8 cellular contexts compared by ENCODE assay signal in the genomic region with DNA sequence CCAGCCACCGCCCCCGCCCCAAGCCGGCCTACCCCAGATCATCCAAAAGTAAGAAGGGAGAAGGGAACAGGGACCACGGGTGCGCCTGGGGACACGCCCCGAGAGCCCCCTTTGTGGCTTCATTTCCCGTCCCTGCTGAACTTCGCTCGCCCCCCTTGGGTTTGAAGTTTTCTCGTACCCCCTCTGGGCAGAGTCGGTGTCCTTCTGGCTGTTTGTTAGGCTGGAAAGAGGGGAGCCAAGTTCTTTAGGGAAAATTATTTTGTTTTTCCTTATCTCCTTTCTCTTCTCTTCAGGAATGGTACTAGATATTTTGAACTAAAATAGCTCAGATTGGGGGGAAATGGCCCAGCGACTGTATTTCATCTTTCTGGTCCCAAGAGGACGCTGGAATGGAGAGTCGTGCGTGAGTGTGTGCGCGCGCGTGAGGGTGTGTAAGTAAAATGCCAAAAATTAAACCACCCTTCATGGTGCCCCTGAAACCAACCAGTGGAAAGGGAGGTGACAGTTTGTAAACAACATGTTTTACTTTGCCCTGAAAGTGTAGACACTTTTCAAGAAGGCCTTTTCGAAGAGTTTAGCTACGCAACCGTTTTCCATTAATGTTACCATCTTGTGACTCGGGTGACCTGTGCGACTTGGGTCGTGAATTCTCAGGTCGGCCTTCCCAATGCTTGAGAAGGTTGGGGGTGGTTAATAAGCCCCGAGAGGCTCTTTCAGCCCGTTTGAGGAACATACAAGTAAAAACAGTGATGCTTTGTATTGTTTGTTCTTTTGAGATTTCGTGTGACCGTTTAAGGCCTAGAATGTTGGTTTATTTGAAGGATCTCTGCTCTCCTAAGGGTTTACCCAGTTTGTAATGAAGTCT. TPM values are rescaled to one million over a fixed set of nuclear protein-coding genes. Genes with fewer than 3 reads are reported as not detected.
DNase-seq lines count a peak whose midpoint lies in the region; ATAC-seq and TF ChIP-seq lines count a peak whose summit lies in the region.

No MANE protein-coding gene starts in this region.

- DNase-seq in heart right ventricle = no peak
- DNase-seq in left ventricle myocardium superior = no peak
- DNase-seq in astrocyte of the cerebellum (ENCODE audit: low read depth) = no peak
- DNase-seq in vagina (ENCODE audit: extremely low spot score in 2 of 2) = no peak
- DNase-seq in NCI-H524 (lab: John Stamatoyannopoulos, UW) = no peak

- peaks cover 0 to 28% (median 20%) of the 10 kb centered on the region in 9 donors for H3K4me1 ChIP-seq in heart right ventricle
- H3K4me1 ChIP-seq in mesodermal cell (ENCODE audit: control insufficient read depth, insufficient read depth, low read length, poor library complexity, severe bottlenecking) = peaks cover 22% of the 10 kb centered on the region
- peaks cover 17% of the 10 kb centered on the region for H3K4me1 ChIP-seq in vagina

- H3K9me3 ChIP-seq in heart right ventricle (no peaks in the 10 kb centered on the region), mesodermal cell (ENCODE audit: control insufficient read depth, low read length) (no peaks in the 10 kb centered on the region), vagina (no peaks in the 10 kb centered on the region)

- whole genome bisulfite sequencing in heart right ventricle, 2 donors = 14 to 20% methylated on average over 30 to 31 of the region's 31 CpGs
- WGBS in mesodermal cell (ENCODE audit: insufficient coverage in 2 of 2), 2 experiments = 14 to 21% methylated on average over 14 to 20 of the region's 31 CpGs

- TF ChIP-seq CTCF in heart right ventricle (IDR thresholded peaks at IDR 0.05) (no peak), astrocyte of the cerebellum (IDR thresholded peaks at IDR 0.05; ENCODE audit: low read depth, low read length, missing control alignments) (no peak), vagina (IDR thresholded peaks at IDR 0.05) (no peak)

- H3K27ac ChIP-seq in heart right ventricle (peak overlapping the region; percentile 77 to 96 (median 90)), mesodermal cell (ENCODE audit: low read depth, low read length, severe bottlenecking) (no peak overlapping the region), vagina (no peak overlapping the region)

- peak overlapping the region; percentile 41 to 71 (median 68) for H3K4me3 ChIP-seq in heart right ventricle
- peak overlapping the region; percentile 56 for H3K4me3 ChIP-seq in astrocyte of the cerebellum (ENCODE audit: low read depth, low read length)
- H3K4me3 ChIP-seq in mesodermal cell (ENCODE audit: extremely low read depth, insufficient read depth, low read length, poor library complexity, severe bottlenecking) = peak overlapping the region; percentile 61
- peak overlapping the region; percentile 43 to 52 for H3K4me3 ChIP-seq in vagina

- TF ChIP-seq POLR2A in vagina (IDR thresholded peaks at IDR 0.05) = no peak

- H3K27me3 ChIP-seq in heart right ventricle (peaks cover 0 to 87% (median 69%) of the 10 kb centered on the region in 7 donors), vagina (peaks cover 10% of the 10 kb centered on the region)

- in situ Hi-C loops in astrocyte of the cerebellum (cut with HindIII; ENCODE audit: low sequenced_read_pairs) = no loop called here

- ATAC-seq in heart right ventricle (no peak), left ventricle myocardium superior (no peak), HG03520 (IDR thresholded peaks at IDR 0.05; ENCODE audit: unreplicated experiment) (no peak), GM21737 (IDR thresholded peaks at IDR 0.05; ENCODE audit: unreplicated experiment) (no peak)

- intact Hi-C loops in heart right ventricle (cut with DNase I) = loop anchor here in 4 of 10 donors (5.0 to 10.0 kb wide), 2 partner anchors 37 to 130 kb away; no protein-coding TSS in a partner anchor
- intact Hi-C loops in left ventricle myocardium superior (cut with micrococcal nuclease) = no loop called here
- intact Hi-C loops in vagina (cut with DNase I) = no loop called here

- H3K36me3 ChIP-seq in heart right ventricle (no peaks in the 10 kb centered on the region), mesodermal cell (ENCODE audit: control insufficient read depth, insufficient read depth, low read length) (no peaks in the 10 kb centered on the region), vagina (no peaks in the 10 kb centered on the region)

RNA-seq across cellular contexts. Expression of gene RBM20, which starts 0.7 kb away (rescaled TPM):
- total RNA-seq in heart right ventricle (100 to 1,000 TPM in 8 of 10 donors, 10 to 100 TPM in 2; 69.4 to 186 (median 145) TPM), left ventricle myocardium superior (114 TPM), vagina (5.2 TPM)
- 10 to 100 TPM; 10.1 to 61.9 TPM for polyA plus RNA-seq in heart right ventricle
- 2.7 TPM for polyA plus RNA-seq in mesodermal cell (2013, experiment 1 of 2)
- 2.9 TPM for polyA plus RNA-seq in mesodermal cell (2013, experiment 2 of 2)

Comparison
In these comparisons a context has a peak if more than half of its experiments do, and no peak if none do; other contexts are left out.
1. H3K27ac ChIP-seq: peak in heart right ventricle (10 of 10); none in mesodermal cell (single experiment) and vagina (single experiment).
2. RNA of gene RBM20, which starts 0.7 kb away (total RNA-seq): 69.4 to 186 TPM in heart right ventricle and 114 TPM in left ventricle myocardium superior (single experiment); 5.2 TPM in vagina (single experiment); every median in the first group is over 10 times any median in the second.
3. Peak in every context shown above with its lines, with median percentiles within 50 percentile points of each other: H3K4me3 ChIP-seq.